1 cellular context compared by ENCODE assay signal in the genomic region with DNA sequence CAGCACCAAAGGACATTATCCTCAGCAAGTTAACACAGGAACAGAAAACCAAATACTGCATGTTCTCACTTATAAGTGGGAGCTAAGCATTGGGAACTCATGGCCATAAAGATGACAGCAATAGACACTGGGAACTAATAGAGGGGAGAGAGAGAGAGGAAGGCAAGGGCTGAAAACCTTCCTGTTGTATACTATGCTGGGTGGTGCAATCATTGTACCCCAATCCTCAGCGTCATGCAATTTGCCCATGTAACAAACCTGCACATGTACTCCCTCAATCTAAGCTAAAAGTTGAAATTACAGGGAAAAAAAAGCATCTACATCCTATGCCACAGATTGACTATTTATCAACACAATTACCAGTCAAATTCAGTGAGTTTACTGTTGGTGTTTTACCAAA.
TF ChIP-seq lines count a peak whose summit lies in the region.

No MANE protein-coding gene starts in this region.

TF ChIP-seq in GM23338, 12 proteins besides CTCF, POLR2A, EP300 and RAD21 (continued from another document):
- TF ChIP-seq, protein P1, sequence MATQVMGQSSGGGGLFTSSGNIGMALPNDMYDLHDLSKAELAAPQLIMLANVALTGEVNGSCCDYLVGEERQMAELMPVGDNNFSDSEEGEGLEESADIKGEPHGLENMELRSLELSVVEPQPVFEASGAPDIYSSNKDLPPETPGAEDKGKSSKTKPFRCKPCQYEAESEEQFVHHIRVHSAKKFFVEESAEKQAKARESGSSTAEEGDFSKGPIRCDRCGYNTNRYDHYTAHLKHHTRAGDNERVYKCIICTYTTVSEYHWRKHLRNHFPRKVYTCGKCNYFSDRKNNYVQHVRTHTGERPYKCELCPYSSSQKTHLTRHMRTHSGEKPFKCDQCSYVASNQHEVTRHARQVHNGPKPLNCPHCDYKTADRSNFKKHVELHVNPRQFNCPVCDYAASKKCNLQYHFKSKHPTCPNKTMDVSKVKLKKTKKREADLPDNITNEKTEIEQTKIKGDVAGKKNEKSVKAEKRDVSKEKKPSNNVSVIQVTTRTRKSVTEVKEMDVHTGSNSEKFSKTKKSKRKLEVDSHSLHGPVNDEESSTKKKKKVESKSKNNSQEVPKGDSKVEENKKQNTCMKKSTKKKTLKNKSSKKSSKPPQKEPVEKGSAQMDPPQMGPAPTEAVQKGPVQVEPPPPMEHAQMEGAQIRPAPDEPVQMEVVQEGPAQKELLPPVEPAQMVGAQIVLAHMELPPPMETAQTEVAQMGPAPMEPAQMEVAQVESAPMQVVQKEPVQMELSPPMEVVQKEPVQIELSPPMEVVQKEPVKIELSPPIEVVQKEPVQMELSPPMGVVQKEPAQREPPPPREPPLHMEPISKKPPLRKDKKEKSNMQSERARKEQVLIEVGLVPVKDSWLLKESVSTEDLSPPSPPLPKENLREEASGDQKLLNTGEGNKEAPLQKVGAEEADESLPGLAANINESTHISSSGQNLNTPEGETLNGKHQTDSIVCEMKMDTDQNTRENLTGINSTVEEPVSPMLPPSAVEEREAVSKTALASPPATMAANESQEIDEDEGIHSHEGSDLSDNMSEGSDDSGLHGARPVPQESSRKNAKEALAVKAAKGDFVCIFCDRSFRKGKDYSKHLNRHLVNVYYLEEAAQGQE (IDR thresholded peaks at IDR 0.05; ENCODE audit: unreplicated experiment): no peak
- TF ChIP-seq, protein P2, sequence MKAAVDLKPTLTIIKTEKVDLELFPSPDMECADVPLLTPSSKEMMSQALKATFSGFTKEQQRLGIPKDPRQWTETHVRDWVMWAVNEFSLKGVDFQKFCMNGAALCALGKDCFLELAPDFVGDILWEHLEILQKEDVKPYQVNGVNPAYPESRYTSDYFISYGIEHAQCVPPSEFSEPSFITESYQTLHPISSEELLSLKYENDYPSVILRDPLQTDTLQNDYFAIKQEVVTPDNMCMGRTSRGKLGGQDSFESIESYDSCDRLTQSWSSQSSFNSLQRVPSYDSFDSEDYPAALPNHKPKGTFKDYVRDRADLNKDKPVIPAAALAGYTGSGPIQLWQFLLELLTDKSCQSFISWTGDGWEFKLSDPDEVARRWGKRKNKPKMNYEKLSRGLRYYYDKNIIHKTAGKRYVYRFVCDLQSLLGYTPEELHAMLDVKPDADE (IDR thresholded peaks at IDR 0.05): no peak
- TF ChIP-seq JUNB (IDR thresholded peaks at IDR 0.05; ENCODE audit: unreplicated experiment): no peak
